Comparison of ENCODE assay signal across 1 cellular context in genomic region chr9:132754236-132754635, GRCh38.
TF ChIP-seq lines count a peak whose summit lies in the region.

No MANE protein-coding gene starts in this region.

TF ChIP-seq in H1, 55 proteins besides CTCF, POLR2A, EP300 and RAD21 (continued from another document):
- TF ChIP-seq, protein P1, sequence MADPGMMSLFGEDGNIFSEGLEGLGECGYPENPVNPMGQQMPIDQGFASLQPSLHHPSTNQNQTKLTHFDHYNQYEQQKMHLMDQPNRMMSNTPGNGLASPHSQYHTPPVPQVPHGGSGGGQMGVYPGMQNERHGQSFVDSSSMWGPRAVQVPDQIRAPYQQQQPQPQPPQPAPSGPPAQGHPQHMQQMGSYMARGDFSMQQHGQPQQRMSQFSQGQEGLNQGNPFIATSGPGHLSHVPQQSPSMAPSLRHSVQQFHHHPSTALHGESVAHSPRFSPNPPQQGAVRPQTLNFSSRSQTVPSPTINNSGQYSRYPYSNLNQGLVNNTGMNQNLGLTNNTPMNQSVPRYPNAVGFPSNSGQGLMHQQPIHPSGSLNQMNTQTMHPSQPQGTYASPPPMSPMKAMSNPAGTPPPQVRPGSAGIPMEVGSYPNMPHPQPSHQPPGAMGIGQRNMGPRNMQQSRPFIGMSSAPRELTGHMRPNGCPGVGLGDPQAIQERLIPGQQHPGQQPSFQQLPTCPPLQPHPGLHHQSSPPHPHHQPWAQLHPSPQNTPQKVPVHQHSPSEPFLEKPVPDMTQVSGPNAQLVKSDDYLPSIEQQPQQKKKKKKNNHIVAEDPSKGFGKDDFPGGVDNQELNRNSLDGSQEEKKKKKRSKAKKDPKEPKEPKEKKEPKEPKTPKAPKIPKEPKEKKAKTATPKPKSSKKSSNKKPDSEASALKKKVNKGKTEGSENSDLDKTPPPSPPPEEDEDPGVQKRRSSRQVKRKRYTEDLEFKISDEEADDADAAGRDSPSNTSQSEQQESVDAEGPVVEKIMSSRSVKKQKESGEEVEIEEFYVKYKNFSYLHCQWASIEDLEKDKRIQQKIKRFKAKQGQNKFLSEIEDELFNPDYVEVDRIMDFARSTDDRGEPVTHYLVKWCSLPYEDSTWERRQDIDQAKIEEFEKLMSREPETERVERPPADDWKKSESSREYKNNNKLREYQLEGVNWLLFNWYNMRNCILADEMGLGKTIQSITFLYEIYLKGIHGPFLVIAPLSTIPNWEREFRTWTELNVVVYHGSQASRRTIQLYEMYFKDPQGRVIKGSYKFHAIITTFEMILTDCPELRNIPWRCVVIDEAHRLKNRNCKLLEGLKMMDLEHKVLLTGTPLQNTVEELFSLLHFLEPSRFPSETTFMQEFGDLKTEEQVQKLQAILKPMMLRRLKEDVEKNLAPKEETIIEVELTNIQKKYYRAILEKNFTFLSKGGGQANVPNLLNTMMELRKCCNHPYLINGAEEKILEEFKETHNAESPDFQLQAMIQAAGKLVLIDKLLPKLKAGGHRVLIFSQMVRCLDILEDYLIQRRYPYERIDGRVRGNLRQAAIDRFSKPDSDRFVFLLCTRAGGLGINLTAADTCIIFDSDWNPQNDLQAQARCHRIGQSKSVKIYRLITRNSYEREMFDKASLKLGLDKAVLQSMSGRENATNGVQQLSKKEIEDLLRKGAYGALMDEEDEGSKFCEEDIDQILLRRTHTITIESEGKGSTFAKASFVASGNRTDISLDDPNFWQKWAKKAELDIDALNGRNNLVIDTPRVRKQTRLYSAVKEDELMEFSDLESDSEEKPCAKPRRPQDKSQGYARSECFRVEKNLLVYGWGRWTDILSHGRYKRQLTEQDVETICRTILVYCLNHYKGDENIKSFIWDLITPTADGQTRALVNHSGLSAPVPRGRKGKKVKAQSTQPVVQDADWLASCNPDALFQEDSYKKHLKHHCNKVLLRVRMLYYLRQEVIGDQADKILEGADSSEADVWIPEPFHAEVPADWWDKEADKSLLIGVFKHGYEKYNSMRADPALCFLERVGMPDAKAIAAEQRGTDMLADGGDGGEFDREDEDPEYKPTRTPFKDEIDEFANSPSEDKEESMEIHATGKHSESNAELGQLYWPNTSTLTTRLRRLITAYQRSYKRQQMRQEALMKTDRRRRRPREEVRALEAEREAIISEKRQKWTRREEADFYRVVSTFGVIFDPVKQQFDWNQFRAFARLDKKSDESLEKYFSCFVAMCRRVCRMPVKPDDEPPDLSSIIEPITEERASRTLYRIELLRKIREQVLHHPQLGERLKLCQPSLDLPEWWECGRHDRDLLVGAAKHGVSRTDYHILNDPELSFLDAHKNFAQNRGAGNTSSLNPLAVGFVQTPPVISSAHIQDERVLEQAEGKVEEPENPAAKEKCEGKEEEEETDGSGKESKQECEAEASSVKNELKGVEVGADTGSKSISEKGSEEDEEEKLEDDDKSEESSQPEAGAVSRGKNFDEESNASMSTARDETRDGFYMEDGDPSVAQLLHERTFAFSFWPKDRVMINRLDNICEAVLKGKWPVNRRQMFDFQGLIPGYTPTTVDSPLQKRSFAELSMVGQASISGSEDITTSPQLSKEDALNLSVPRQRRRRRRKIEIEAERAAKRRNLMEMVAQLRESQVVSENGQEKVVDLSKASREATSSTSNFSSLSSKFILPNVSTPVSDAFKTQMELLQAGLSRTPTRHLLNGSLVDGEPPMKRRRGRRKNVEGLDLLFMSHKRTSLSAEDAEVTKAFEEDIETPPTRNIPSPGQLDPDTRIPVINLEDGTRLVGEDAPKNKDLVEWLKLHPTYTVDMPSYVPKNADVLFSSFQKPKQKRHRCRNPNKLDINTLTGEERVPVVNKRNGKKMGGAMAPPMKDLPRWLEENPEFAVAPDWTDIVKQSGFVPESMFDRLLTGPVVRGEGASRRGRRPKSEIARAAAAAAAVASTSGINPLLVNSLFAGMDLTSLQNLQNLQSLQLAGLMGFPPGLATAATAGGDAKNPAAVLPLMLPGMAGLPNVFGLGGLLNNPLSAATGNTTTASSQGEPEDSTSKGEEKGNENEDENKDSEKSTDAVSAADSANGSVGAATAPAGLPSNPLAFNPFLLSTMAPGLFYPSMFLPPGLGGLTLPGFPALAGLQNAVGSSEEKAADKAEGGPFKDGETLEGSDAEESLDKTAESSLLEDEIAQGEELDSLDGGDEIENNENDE (IDR thresholded peaks at IDR 0.05; ENCODE audit: insufficient replicate concordance, low read length): no peak
- no peak for TF ChIP-seq POU5F1 (IDR thresholded peaks at IDR 0.05; ENCODE audit: low read depth, low read length)
- TF ChIP-seq SP2 (IDR thresholded peaks at IDR 0.05; ENCODE audit: low read length): no peak
- TF ChIP-seq USF2 (IDR thresholded peaks at IDR 0.05; ENCODE audit: low read length): no peak
- TF ChIP-seq NRF1 (IDR thresholded peaks at IDR 0.05; ENCODE audit: low read depth, low read length): no peak
